ENCODE assay signal across 8 cellular contexts in genomic region chr6:24666097-24666615, GRCh38. TPM values are rescaled to one million over a fixed set of nuclear protein-coding genes. Genes with fewer than 3 reads are reported as not detected.
DNase-seq lines count a peak whose midpoint lies in the region; ATAC-seq and TF ChIP-seq lines count a peak whose summit lies in the region.

No MANE protein-coding gene starts in this region.

- peaks cover 5% of the 10 kb centered on the region; the same call in 1 of the 2 replicates for H3K36me3 ChIP-seq in SJCRH30

- H3K4me3 ChIP-seq in AG09309 (ENCODE audit: control insufficient read depth, low read depth, low read length), result peak overlapping the region; percentile 93
- H3K4me3 ChIP-seq in SJCRH30, result peak overlapping the region; percentile 75

- H3K9me3 ChIP-seq in SJCRH30 (replicated peaks), result no peaks in the 10 kb centered on the region

- no peak for TF ChIP-seq CTCF in AG09309 (IDR thresholded peaks at IDR 0.05; ENCODE audit: control insufficient read depth, insufficient read depth, low read depth, low read length, missing control alignments)

- H3K27ac ChIP-seq in SJCRH30, result peak overlapping the region; percentile 75; the same call in 1 of the 2 replicates

- no peak for DNase-seq in AG09309 (ENCODE audit: low read depth)
- peak in 1 of 2 experiments; percentile 26 for DNase-seq in SJCRH30
- DNase-seq in central memory CD8-positive, alpha-beta T cell (ENCODE audit: low spot score in 2 of 2), result no peak
- peak; percentile 36 for DNase-seq in kidney glomerular epithelial cell (lab: John Stamatoyannopoulos, UW)
- peak in 2 of 3 donors; percentile 7 to 13 for DNase-seq in stimulated activated CD4-positive, alpha-beta T cell treated with anti-CD3 and anti-CD28 coated beads, TNF-alpha, amount 100 ng/mL, for 48 hours (ENCODE audit: low read depth in 3 of 3)
- DNase-seq in HT-29 (ENCODE audit: low spot score), result no peak

- H3K27ac Mint-ChIP-seq in central memory CD8-positive, alpha-beta T cell (ENCODE audit: low read depth), result peak overlapping the region; percentile 96

- no peaks in the 10 kb centered on the region for H3K27me3 Mint-ChIP-seq in central memory CD8-positive, alpha-beta T cell

- H3K36me3 Mint-ChIP-seq in central memory CD8-positive, alpha-beta T cell (ENCODE audit: insufficient read depth), result peaks cover 31% of the 10 kb centered on the region

- H3K4me3 Mint-ChIP-seq in central memory CD8-positive, alpha-beta T cell, result peak overlapping the region; percentile 98

- no peaks in the 10 kb centered on the region for H3K4me1 ChIP-seq in SJCRH30

- H3K9me3 Mint-ChIP-seq in central memory CD8-positive, alpha-beta T cell, result no peaks in the 10 kb centered on the region

- ATAC-seq in GM18858 (IDR thresholded peaks at IDR 0.05; ENCODE audit: unreplicated experiment) (peak; percentile 12), HG03095 (IDR thresholded peaks at IDR 0.05; ENCODE audit: unreplicated experiment) (peak; percentile 27)
- peak; percentile 47 for ATAC-seq in central memory CD8-positive, alpha-beta T cell (replicated peaks; ENCODE audit: extremely low read depth, poor library complexity, severe bottlenecking)

- H3K27me3 ChIP-seq in SJCRH30, result no peaks in the 10 kb centered on the region

- peaks cover 74% of the 10 kb centered on the region for H3K4me1 Mint-ChIP-seq in central memory CD8-positive, alpha-beta T cell

RNA-seq across cellular contexts. Expression of gene TDP2, which starts 0.5 kb away (rescaled TPM):
- 19.9 and 20.2 TPM in 2 replicates for total RNA-seq in SJCRH30 (2014; rRNA removed; shearing (Covaris generic))
- total RNA-seq in HT-29 (2014; rRNA removed; shearing (Covaris generic)), result 13.3 and 14.4 TPM in 2 replicates

RNA-seq across cellular contexts. Expression of gene ACOT13, which starts 0.7 kb away (rescaled TPM):
- 8.6 and 10.1 TPM in 2 replicates for total RNA-seq in SJCRH30 (2014; rRNA removed; shearing (Covaris generic))
- 8.7 and 9.9 TPM in 2 replicates for total RNA-seq in HT-29 (2014; rRNA removed; shearing (Covaris generic))

RNA-seq across cellular contexts. Expression of gene KIAA0319, which starts 20.2 kb away (rescaled TPM):
- not detected in 2 replicates for total RNA-seq in SJCRH30 (2014; rRNA removed; shearing (Covaris generic))
- total RNA-seq in HT-29 (2014; rRNA removed; shearing (Covaris generic)), result 0.08 and 0.31 TPM in 2 replicates

RNA-seq across cellular contexts. Expression of gene C6orf62, which starts 52.8 kb away (rescaled TPM):
- total RNA-seq in SJCRH30 (2014; rRNA removed; shearing (Covaris generic)), result 50.1 and 51.2 TPM in 2 replicates
- 50.6 and 52.4 TPM in 2 replicates for total RNA-seq in HT-29 (2014; rRNA removed; shearing (Covaris generic))

Comparison
In these comparisons a context has a peak if more than half of its experiments do, and no peak if none do; other contexts are left out.
1. DNase-seq: peak in kidney glomerular epithelial cell (single experiment) and stimulated activated CD4-positive, alpha-beta T cell treated with anti-CD3 and anti-CD28 coated beads, TNF-alpha, amount 100 ng/mL, for 48 hours (2 of 3); none in AG09309 (single experiment), central memory CD8-positive, alpha-beta T cell (0 of 2) and HT-29 (single experiment).
2. Peak in every context shown above with its lines, with median percentiles within 50 percentile points of each other: ATAC-seq.